8 cellular contexts compared by ENCODE assay signal in the genomic region with DNA sequence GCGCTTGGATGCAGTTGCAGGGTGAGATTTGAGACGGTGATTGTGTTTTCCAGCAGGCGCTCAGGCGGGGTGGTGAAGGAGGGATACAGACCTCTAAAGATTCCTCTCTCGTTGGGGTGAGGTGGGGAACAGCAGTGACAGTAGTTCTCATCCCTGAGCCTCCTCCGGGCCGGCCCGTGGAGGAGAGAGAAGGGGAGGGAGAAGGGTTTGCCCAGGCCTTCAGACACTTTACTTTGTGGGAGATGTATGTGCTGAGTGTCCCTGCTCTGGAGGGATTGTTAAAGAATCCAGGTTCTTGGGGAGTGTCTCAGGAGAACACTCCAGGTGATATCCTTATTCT. TPM values are rescaled to one million over a fixed set of nuclear protein-coding genes. Genes with fewer than 3 reads are reported as not detected.
DNase-seq lines count a peak whose midpoint lies in the region; ATAC-seq, FAIRE-seq and TF ChIP-seq lines count a peak whose summit lies in the region.

No MANE protein-coding gene starts in this region.

- H3K27me3 ChIP-seq in SJCRH30 (no peaks in the 10 kb centered on the region), psoas muscle (ENCODE audit: insufficient read depth in 3 of 3, low read length in 2 of 3) (no peaks in the 10 kb centered on the region)

- H3K4me3 ChIP-seq in SJCRH30 (peak overlapping the region; percentile 85), fibroblast of villous mesenchyme (ENCODE audit: low read depth, low read length) (peak overlapping the region; percentile 84), psoas muscle (peak overlapping the region; percentile 72)

- H3K36me3 ChIP-seq in SJCRH30 (no peaks in the 10 kb centered on the region), psoas muscle (ENCODE audit: insufficient read depth in 1 of 2, low read depth in 1 of 2) (no peaks in the 10 kb centered on the region)

- H3K27ac ChIP-seq in SJCRH30 = peak overlapping the region; percentile 31; the same call in 1 of the 2 replicates
- H3K27ac ChIP-seq in psoas muscle = peak overlapping the region; percentile 68

- ATAC-seq in activated CD4-positive, CD25-positive, alpha-beta regulatory T cell treated with anti-CD3 and anti-CD28 coated beads, Interleukin-2, amount 50 U/mL, for 24 hours = peak; percentile 8
- ATAC-seq in psoas muscle (peak; percentile 9 to 44 (median 22)), HG02610 (IDR thresholded peaks at IDR 0.05; ENCODE audit: unreplicated experiment) (no peak)

- no peaks in the 10 kb centered on the region; the same call in 1 of the 2 replicates for H3K9me3 ChIP-seq in SJCRH30 (replicated peaks)
- no peaks in the 10 kb centered on the region for H3K9me3 ChIP-seq in psoas muscle

- no peak for DNase-seq in activated CD4-positive, CD25-positive, alpha-beta regulatory T cell treated with anti-CD3 and anti-CD28 coated beads, Interleukin-2, amount 50 U/mL, for 72 hours
- no peak for DNase-seq in SJCRH30
- DNase-seq in fibroblast of villous mesenchyme (ENCODE audit: low read depth) = no peak
- DNase-seq in psoas muscle = peak in 1 of 2 donors; percentile 41
- DNase-seq in urothelium cell line (ENCODE audit: low spot score) = no peak
- DNase-seq in AG20443 (ENCODE audit: low spot score) = no peak

- intact Hi-C loops in psoas muscle (cut with DNase I) = no loop called here

- peaks cover 4% of the 10 kb centered on the region for H3K4me1 ChIP-seq in SJCRH30
- H3K4me1 ChIP-seq in psoas muscle = no peaks in the 10 kb centered on the region

- WGBS in psoas muscle, 3 donors = 1 to 2% (median 2%) methylated on average over 8 of the region's 8 CpGs

- FAIRE-seq in urothelium cell line (lab: Jason Lieb, UNC) = no peak

- TF ChIP-seq CTCF in fibroblast of villous mesenchyme (IDR thresholded peaks at IDR 0.05; ENCODE audit: insufficient read depth, low read depth, low read length) (no peak), psoas muscle (IDR thresholded peaks at IDR 0.05) (no peak)

RNA-seq across cellular contexts. Expression of a gene that starts 41.0 kb away (rescaled TPM):
- 0.18 TPM in 1 of 2 replicates, not detected in the other for total RNA-seq in SJCRH30 (2014; rRNA removed; shearing (Covaris generic))
- total RNA-seq in fibroblast of villous mesenchyme (34.8 and 59.6 TPM in 2 replicates), psoas muscle (10 to 100 TPM in 2 of 4 donors, 1 to 10 TPM in 2; 6.6 to 10.5 (median 10.0) TPM)
- polyA plus RNA-seq in psoas muscle = 10 to 100 TPM in 2 of 3 donors, 1 to 10 TPM in 1; 8.0 to 18.0 (median 13.2) TPM

RNA-seq across cellular contexts. Expression of a gene that starts 41.5 kb away (rescaled TPM):
- total RNA-seq in SJCRH30 (2014; rRNA removed; shearing (Covaris generic)) = 0.43 and 0.81 TPM in 2 replicates
- 70.5 and 122 TPM in 2 replicates for total RNA-seq in fibroblast of villous mesenchyme
- total RNA-seq in psoas muscle = 10 to 100 TPM; 14.1 to 23.5 (median 16.8) TPM
- polyA plus RNA-seq in psoas muscle = 10 to 100 TPM; 15.2 to 21.7 (median 17.7) TPM

RNA-seq across cellular contexts. Expression of a gene that starts 45.9 kb away (rescaled TPM):
- not detected in 2 replicates for total RNA-seq in SJCRH30 (2014; rRNA removed; shearing (Covaris generic))
- total RNA-seq in fibroblast of villous mesenchyme (1.7 TPM in 1 of 2 replicates, not detected in the other), psoas muscle (1 to 10 TPM; 1.4 to 7.6 (median 3.6) TPM)
- polyA plus RNA-seq in psoas muscle = 1 to 10 TPM; 2.8 to 3.1 (median 2.9) TPM

RNA-seq across cellular contexts. Expression of a gene that starts 51.1 kb away (rescaled TPM):
- total RNA-seq in SJCRH30 (2014; rRNA removed; shearing (Covaris generic)) = 0.18 and 0.33 TPM in 2 replicates
- total RNA-seq in fibroblast of villous mesenchyme = 72.5 and 78.2 TPM in 2 replicates
- total RNA-seq in psoas muscle = 10 to 100 TPM in 3 of 4 donors, 1 to 10 TPM in 1; 7.0 to 10.8 (median 10.2) TPM
- 10 to 100 TPM in 2 of 3 donors, 1 to 10 TPM in 1; 7.7 to 19.2 (median 14.2) TPM for polyA plus RNA-seq in psoas muscle

RNA-seq across cellular contexts. Expression of a gene that starts 56.4 kb away (rescaled TPM):
- total RNA-seq in SJCRH30 (2014; rRNA removed; shearing (Covaris generic)) = 17.1 and 17.4 TPM in 2 replicates
- total RNA-seq in fibroblast of villous mesenchyme (20.6 and 33.7 TPM in 2 replicates), psoas muscle (10 to 100 TPM; 13.6 to 18.5 (median 16.5) TPM)
- 10 to 100 TPM in 1 of 3 donors, 1 to 10 TPM in 2; 7.6 to 16.6 (median 7.7) TPM for polyA plus RNA-seq in psoas muscle
